8 cellular contexts compared by ENCODE assay signal in genomic region chr3:29903600-29903999, GRCh38.
"Had no signal": no experiment of that assay in that cellular context is flagged by ENCODE, and none has a peak within 500 bp of the region (broad histone marks: within the 10 kb centered on the region; RNA-seq: fewer than 3 reads in every experiment).

No MANE protein-coding gene starts in this region.

- H3K27me3 Mint-ChIP-seq: IgD-negative memory B cell had no signal

- H3K27ac Mint-ChIP-seq: IgD-negative memory B cell had no signal

- H3K9me3 Mint-ChIP-seq: IgD-negative memory B cell had no signal

- ATAC-seq: HepG2 had no signal

- H3K4me3 Mint-ChIP-seq: IgD-negative memory B cell had no signal

- H3K4me2 ChIP-seq: KMS-11 had no signal

- H3K4me1 Mint-ChIP-seq: IgD-negative memory B cell had no signal

- H3K36me3 Mint-ChIP-seq: IgD-negative memory B cell had no signal

- FAIRE-seq: HepG2, HTR-8/SVneo had no signal

- DNase-seq: IMR-90, KBM-7, KG1 had no signal

- H3K9ac ChIP-seq: KMS-11 had no signal

- H3K27ac ChIP-seq: HL-60, KMS-11 had no signal
